Comparison of ENCODE assay signal across 7 cellular contexts in genomic region chr22:37661160-37661924, GRCh38. TPM values are rescaled to one million over a fixed set of nuclear protein-coding genes. Genes with fewer than 3 reads are reported as not detected.
DNase-seq lines count a peak whose midpoint lies in the region; ATAC-seq and TF ChIP-seq lines count a peak whose summit lies in the region.

No MANE protein-coding gene starts in this region.

- peak overlapping the region; percentile 73 to 81 for H3K27ac ChIP-seq in right atrium auricular region
- peak overlapping the region in 11 of 21 experiments; percentile 2 to 67 (median 20) for H3K27ac ChIP-seq in skin epidermis

- CTCF ChIA-PET in GM10248 (lab: Yijun Ruan, JAX): interaction anchor here (0.8 to 21.9 kb wide), 13 partner anchors 9 to 202 kb away, joined by 3 to 315 read pairs (median 4); partner anchors contain the start of genes LGALS1 and NOL12

- peak; percentile 77 for TF ChIP-seq CTCF in GM10248 (IDR thresholded peaks at IDR 0.05; ENCODE audit: control extremely low read depth, extremely low read depth, low read depth, missing control alignments)
- TF ChIP-seq CTCF in right atrium auricular region (IDR thresholded peaks at IDR 0.05): peak; percentile 26 to 66

- H3K9me3 ChIP-seq in adipocyte (ENCODE audit: control insufficient read depth, low read length) (no peaks in the 10 kb centered on the region), right atrium auricular region (no peaks in the 10 kb centered on the region)

- DNase-seq in GM10248 (ENCODE audit: extremely low spot score) (no peak), NCI-H2029 (lab: John Stamatoyannopoulos, UW) (peak; percentile 42), adipocyte (ENCODE audit: low read depth) (peak; percentile 79), right atrium auricular region (ENCODE audit: low spot score) (no peak), LoVo (ENCODE audit: low spot score) (no peak)

- H3K4me1 ChIP-seq in adipocyte (ENCODE audit: control insufficient read depth, insufficient read depth, low read length) (peaks cover 28% of the 10 kb centered on the region), right atrium auricular region (peaks cover 0 to 64% of the 10 kb centered on the region in 2 donors)

- H3K4me3 ChIP-seq in adipocyte (ENCODE audit: low read length) (no peak overlapping the region), right atrium auricular region (no peak overlapping the region), skin epidermis (no peak overlapping the region)

- POLR2A ChIA-PET in GM10248 (lab: Yijun Ruan, JAX): interaction anchor here (0.6 to 5.5 kb wide), 3 partner anchors 8 to 15 kb away, joined by 3 to 39 read pairs (median 4); partner anchors contain the start of gene LGALS1

- peak overlapping the region; percentile 24 for H3K9ac ChIP-seq in adipocyte (ENCODE audit: low read length)

- no peaks in the 10 kb centered on the region for H3K27me3 ChIP-seq in adipocyte (replicated peaks; ENCODE audit: control insufficient read depth, insufficient read depth, low read length)
- H3K27me3 ChIP-seq in right atrium auricular region: no peaks in the 10 kb centered on the region

- H3K36me3 ChIP-seq in adipocyte (ENCODE audit: control insufficient read depth, insufficient read depth, low read length, severe bottlenecking) (peaks cover 7% of the 10 kb centered on the region), right atrium auricular region (peaks cover 6% of the 10 kb centered on the region)

- no peak for ATAC-seq in HG03354 (IDR thresholded peaks at IDR 0.05; ENCODE audit: poor library complexity, severe bottlenecking, unreplicated experiment)

RNA-seq across cellular contexts. Expression of gene PDXP, which starts 2.8 kb away (rescaled TPM):
- total RNA-seq in right atrium auricular region: 10 to 100 TPM; 15.7 to 32.0 TPM

RNA-seq across cellular contexts. Expression of gene LGALS1, which starts 14.1 kb away (rescaled TPM):
- 1,000 to 10,000 TPM in 1 of 2 donors, 100 to 1,000 TPM in 1; 584 to 1,958 TPM for total RNA-seq in right atrium auricular region

RNA-seq across cellular contexts. Expression of gene SH3BP1, which starts 21.9 kb away (rescaled TPM):
- 1 to 10 TPM; 1.5 to 4.0 TPM for total RNA-seq in right atrium auricular region

RNA-seq across cellular contexts. Expression of gene NOL12, which starts 24.8 kb away (rescaled TPM):
- total RNA-seq in right atrium auricular region: 10 to 100 TPM; 17.8 to 24.7 TPM

RNA-seq across cellular contexts. Expression of gene TRIOBP, which starts 35.5 kb away (rescaled TPM):
- total RNA-seq in right atrium auricular region: 100 to 1,000 TPM; 108 to 118 TPM

Comparison
In these comparisons a context has a peak if more than half of its experiments do, and no peak if none do; other contexts are left out.
1. DNase-seq: peak in NCI-H2029 (single experiment) and adipocyte (single experiment); none in GM10248 (single experiment), right atrium auricular region (single experiment) and LoVo (single experiment).